ENCODE assay signal across 8 cellular contexts in genomic region chr14:60981626-60982455, GRCh38. TPM values are rescaled to one million over a fixed set of nuclear protein-coding genes. Genes with fewer than 3 reads are reported as not detected.
DNase-seq lines count a peak whose midpoint lies in the region; ATAC-seq and TF ChIP-seq lines count a peak whose summit lies in the region.

No MANE protein-coding gene starts in this region.

- no peaks in the 10 kb centered on the region for H3K9me3 ChIP-seq in mucosa of rectum (ENCODE audit: control insufficient read depth in 2 of 2, low read length in 2 of 2)

- no peak for ATAC-seq in GM21367 (IDR thresholded peaks at IDR 0.05; ENCODE audit: unreplicated experiment)

- H3K27ac ChIP-seq in mucosa of rectum (ENCODE audit: low read depth in 2 of 2, low read length in 2 of 2) = peak overlapping the region in 1 of 2 donors; percentile 84

- no peak for TF ChIP-seq CTCF in NB4 (IDR thresholded peaks at IDR 0.05; ENCODE audit: low read depth, low read length)

- H3K9ac ChIP-seq in mucosa of rectum (ENCODE audit: low read depth in 1 of 2, low read length in 2 of 2) = peak overlapping the region; percentile 82 to 88

- H3K36me3 ChIP-seq in mucosa of rectum (ENCODE audit: control insufficient read depth in 2 of 2, insufficient read depth in 2 of 2, low read length in 2 of 2) = peaks cover 3 to 5% of the 10 kb centered on the region in 2 donors

- peak overlapping the region; percentile 94 for H3K4me3 ChIP-seq in NB4 (ENCODE audit: low read depth, low read length)
- peak overlapping the region; percentile 82 to 98 for H3K4me3 ChIP-seq in mucosa of rectum (ENCODE audit: low read length in 2 of 2)

- H3K27me3 ChIP-seq in mucosa of rectum (ENCODE audit: control insufficient read depth in 2 of 2, insufficient read depth in 2 of 2, low read length in 2 of 2) = no peaks in the 10 kb centered on the region

- no peak for TF ChIP-seq POLR2A in NB4 (IDR thresholded peaks at IDR 0.05; ENCODE audit: extremely low read depth, insufficient read length)

- H3K4me1 ChIP-seq in mucosa of rectum (ENCODE audit: control insufficient read depth in 2 of 2, insufficient read depth in 2 of 2, low read length in 2 of 2) = peaks cover 12 to 13% of the 10 kb centered on the region in 2 donors

- DNase-seq in NCI-H345 (lab: John Stamatoyannopoulos, UW) = peak; percentile 17
- DNase-seq in NCI-H345 treated with DMSO at 0.1 percent for 48 hours (lab: John Stamatoyannopoulos, UW; ENCODE audit: unreplicated experiment) = no peak
- DNase-seq in NB4 (ENCODE audit: low read depth) = peak; percentile 25
- peak; percentile 69 for DNase-seq in dermis blood vessel endothelial cell
- DNase-seq in COR-L47 (lab: John Stamatoyannopoulos, UW) = no peak
- DNase-seq in mesenteric fat pad (ENCODE audit: low spot score) = no peak

RNA-seq across cellular contexts. Expression of gene SLC38A6, which starts 0.8 kb away (rescaled TPM):
- total RNA-seq in dermis blood vessel endothelial cell = 17.8 and 21.4 TPM in 2 replicates
- total RNA-seq in mesenteric fat pad = 20.1 TPM

RNA-seq across cellular contexts. Expression of gene TRMT5, which starts 1.0 kb away (rescaled TPM):
- 10.7 and 13.1 TPM in 2 replicates for total RNA-seq in dermis blood vessel endothelial cell
- total RNA-seq in mesenteric fat pad = 16.3 TPM

Comparison
In these comparisons a context has a peak if more than half of its experiments do, and no peak if none do; other contexts are left out.
1. DNase-seq: peak in NCI-H345 (single experiment), NB4 (single experiment) and dermis blood vessel endothelial cell (single experiment); none in NCI-H345 treated with DMSO at 0.1 percent for 48 hours (single experiment), COR-L47 (single experiment) and mesenteric fat pad (single experiment).